ENCODE assay signal across 2 cellular contexts in the genomic region with DNA sequence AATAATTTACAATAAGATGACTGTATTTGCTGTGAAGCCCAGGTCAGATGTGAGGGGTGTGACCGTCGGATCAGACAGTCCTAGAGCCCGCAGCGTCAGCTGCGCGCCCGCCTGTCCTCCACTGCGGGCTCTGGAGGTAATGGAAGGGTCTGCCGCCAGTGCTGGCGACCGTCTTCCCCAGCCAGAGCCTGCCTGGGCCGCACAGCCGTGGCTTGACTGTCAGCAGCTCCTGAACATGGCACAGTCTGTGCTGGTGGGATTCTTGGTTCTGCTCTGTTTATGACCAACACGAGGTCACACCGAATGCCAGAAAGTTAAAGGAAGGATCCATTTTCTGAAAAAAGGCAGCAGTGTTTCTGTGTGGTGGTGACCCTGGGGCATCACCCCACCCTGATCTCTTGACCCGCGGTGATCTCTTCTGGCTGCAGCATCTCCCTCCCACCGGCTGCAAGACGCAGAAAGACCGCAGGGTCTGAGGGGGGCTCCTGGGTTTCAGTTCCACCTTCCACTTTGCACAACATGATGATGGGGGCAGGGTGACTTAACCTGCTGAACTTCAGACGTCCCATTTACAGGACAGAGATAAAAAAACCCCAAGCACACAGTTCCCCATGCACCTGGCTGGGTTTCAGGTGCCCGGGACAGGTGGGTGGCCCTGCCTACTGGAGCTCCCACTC.
TF ChIP-seq lines count a peak whose summit lies in the region.

No MANE protein-coding gene starts in this region.

TF ChIP-seq in HepG2, 621 proteins besides CTCF, POLR2A, EP300 and RAD21 (continued from another document):
- no peak for TF ChIP-seq KDM4B (CRISPR knock-in tag; IDR thresholded peaks at IDR 0.05)
- no peak for TF ChIP-seq ETV5 (CRISPR knock-in tag; IDR thresholded peaks at IDR 0.05; ENCODE audit: borderline replicate concordance)
- no peak for TF ChIP-seq ZSCAN12 (CRISPR knock-in tag; IDR thresholded peaks at IDR 0.05)
- TF ChIP-seq, protein P1, sequence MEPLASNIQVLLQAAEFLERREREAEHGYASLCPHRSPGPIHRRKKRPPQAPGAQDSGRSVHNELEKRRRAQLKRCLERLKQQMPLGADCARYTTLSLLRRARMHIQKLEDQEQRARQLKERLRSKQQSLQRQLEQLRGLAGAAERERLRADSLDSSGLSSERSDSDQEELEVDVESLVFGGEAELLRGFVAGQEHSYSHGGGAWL (CRISPR knock-in tag; IDR thresholded peaks at IDR 0.05): no peak
- TF ChIP-seq, protein P2, sequence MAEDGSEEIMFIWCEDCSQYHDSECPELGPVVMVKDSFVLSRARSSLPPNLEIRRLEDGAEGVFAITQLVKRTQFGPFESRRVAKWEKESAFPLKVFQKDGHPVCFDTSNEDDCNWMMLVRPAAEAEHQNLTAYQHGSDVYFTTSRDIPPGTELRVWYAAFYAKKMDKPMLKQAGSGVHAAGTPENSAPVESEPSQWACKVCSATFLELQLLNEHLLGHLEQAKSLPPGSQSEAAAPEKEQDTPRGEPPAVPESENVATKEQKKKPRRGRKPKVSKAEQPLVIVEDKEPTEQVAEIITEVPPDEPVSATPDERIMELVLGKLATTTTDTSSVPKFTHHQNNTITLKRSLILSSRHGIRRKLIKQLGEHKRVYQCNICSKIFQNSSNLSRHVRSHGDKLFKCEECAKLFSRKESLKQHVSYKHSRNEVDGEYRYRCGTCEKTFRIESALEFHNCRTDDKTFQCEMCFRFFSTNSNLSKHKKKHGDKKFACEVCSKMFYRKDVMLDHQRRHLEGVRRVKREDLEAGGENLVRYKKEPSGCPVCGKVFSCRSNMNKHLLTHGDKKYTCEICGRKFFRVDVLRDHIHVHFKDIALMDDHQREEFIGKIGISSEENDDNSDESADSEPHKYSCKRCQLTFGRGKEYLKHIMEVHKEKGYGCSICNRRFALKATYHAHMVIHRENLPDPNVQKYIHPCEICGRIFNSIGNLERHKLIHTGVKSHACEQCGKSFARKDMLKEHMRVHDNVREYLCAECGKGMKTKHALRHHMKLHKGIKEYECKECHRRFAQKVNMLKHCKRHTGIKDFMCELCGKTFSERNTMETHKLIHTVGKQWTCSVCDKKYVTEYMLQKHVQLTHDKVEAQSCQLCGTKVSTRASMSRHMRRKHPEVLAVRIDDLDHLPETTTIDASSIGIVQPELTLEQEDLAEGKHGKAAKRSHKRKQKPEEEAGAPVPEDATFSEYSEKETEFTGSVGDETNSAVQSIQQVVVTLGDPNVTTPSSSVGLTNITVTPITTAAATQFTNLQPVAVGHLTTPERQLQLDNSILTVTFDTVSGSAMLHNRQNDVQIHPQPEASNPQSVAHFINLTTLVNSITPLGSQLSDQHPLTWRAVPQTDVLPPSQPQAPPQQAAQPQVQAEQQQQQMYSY (CRISPR knock-in tag; IDR thresholded peaks at IDR 0.05): no peak
- TF ChIP-seq, protein P3, sequence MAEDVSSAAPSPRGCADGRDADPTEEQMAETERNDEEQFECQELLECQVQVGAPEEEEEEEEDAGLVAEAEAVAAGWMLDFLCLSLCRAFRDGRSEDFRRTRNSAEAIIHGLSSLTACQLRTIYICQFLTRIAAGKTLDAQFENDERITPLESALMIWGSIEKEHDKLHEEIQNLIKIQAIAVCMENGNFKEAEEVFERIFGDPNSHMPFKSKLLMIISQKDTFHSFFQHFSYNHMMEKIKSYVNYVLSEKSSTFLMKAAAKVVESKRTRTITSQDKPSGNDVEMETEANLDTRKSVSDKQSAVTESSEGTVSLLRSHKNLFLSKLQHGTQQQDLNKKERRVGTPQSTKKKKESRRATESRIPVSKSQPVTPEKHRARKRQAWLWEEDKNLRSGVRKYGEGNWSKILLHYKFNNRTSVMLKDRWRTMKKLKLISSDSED (CRISPR knock-in tag; IDR thresholded peaks at IDR 0.05): no peak
- TF ChIP-seq, protein P4, sequence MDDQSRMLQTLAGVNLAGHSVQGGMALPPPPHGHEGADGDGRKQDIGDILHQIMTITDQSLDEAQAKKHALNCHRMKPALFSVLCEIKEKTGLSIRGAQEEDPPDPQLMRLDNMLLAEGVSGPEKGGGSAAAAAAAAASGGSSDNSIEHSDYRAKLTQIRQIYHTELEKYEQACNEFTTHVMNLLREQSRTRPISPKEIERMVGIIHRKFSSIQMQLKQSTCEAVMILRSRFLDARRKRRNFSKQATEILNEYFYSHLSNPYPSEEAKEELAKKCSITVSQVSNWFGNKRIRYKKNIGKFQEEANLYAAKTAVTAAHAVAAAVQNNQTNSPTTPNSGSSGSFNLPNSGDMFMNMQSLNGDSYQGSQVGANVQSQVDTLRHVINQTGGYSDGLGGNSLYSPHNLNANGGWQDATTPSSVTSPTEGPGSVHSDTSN (CRISPR knock-in tag; IDR thresholded peaks at IDR 0.05; ENCODE audit: borderline replicate concordance): no peak
- TF ChIP-seq, protein P5, sequence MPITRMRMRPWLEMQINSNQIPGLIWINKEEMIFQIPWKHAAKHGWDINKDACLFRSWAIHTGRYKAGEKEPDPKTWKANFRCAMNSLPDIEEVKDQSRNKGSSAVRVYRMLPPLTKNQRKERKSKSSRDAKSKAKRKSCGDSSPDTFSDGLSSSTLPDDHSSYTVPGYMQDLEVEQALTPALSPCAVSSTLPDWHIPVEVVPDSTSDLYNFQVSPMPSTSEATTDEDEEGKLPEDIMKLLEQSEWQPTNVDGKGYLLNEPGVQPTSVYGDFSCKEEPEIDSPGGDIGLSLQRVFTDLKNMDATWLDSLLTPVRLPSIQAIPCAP (CRISPR knock-in tag; IDR thresholded peaks at IDR 0.05; ENCODE audit: low read depth): no peak
- TF ChIP-seq, protein P6, sequence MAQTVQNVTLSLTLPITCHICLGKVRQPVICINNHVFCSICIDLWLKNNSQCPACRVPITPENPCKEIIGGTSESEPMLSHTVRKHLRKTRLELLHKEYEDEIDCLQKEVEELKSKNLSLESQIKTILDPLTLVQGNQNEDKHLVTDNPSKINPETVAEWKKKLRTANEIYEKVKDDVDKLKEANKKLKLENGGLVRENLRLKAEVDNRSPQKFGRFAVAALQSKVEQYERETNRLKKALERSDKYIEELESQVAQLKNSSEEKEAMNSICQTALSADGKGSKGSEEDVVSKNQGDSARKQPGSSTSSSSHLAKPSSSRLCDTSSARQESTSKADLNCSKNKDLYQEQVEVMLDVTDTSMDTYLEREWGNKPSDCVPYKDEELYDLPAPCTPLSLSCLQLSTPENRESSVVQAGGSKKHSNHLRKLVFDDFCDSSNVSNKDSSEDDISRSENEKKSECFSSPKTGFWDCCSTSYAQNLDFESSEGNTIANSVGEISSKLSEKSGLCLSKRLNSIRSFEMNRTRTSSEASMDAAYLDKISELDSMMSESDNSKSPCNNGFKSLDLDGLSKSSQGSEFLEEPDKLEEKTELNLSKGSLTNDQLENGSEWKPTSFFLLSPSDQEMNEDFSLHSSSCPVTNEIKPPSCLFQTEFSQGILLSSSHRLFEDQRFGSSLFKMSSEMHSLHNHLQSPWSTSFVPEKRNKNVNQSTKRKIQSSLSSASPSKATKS (CRISPR knock-in tag; IDR thresholded peaks at IDR 0.05): no peak
- no peak for TF ChIP-seq TOPORS (CRISPR knock-in tag; IDR thresholded peaks at IDR 0.05)
- TF ChIP-seq ZNF644 (CRISPR knock-in tag; IDR thresholded peaks at IDR 0.05; ENCODE audit: low read depth): no peak
- TF ChIP-seq GTF3A (CRISPR knock-in tag; conservative IDR thresholded peaks at IDR 0.05): no peak

TF ChIP-seq in GM12878, 131 proteins besides CTCF, POLR2A, EP300 and RAD21:
- TF ChIP-seq, protein P7, sequence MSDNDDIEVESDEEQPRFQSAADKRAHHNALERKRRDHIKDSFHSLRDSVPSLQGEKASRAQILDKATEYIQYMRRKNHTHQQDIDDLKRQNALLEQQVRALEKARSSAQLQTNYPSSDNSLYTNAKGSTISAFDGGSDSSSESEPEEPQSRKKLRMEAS (IDR thresholded peaks at IDR 0.05; ENCODE audit: low read depth, low read length): no peak
- no peak for TF ChIP-seq RCOR1 (conservative IDR thresholded peaks at IDR 0.05; ENCODE audit: low read depth, low read length)
- TF ChIP-seq, protein P8, sequence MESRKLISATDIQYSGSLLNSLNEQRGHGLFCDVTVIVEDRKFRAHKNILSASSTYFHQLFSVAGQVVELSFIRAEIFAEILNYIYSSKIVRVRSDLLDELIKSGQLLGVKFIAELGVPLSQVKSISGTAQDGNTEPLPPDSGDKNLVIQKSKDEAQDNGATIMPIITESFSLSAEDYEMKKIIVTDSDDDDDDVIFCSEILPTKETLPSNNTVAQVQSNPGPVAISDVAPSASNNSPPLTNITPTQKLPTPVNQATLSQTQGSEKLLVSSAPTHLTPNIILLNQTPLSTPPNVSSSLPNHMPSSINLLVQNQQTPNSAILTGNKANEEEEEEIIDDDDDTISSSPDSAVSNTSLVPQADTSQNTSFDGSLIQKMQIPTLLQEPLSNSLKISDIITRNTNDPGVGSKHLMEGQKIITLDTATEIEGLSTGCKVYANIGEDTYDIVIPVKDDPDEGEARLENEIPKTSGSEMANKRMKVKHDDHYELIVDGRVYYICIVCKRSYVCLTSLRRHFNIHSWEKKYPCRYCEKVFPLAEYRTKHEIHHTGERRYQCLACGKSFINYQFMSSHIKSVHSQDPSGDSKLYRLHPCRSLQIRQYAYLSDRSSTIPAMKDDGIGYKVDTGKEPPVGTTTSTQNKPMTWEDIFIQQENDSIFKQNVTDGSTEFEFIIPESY (IDR thresholded peaks at IDR 0.05): no peak
- no peak for TF ChIP-seq SMAD5 (IDR thresholded peaks at IDR 0.05; ENCODE audit: low read depth)
- TF ChIP-seq SPI1 (IDR thresholded peaks at IDR 0.05; ENCODE audit: borderline replicate concordance, insufficient read depth, low read depth, low read length): 0 out of 2 replicates have a peak, but pooled peaks have one; percentile 10
- TF ChIP-seq, protein P9, sequence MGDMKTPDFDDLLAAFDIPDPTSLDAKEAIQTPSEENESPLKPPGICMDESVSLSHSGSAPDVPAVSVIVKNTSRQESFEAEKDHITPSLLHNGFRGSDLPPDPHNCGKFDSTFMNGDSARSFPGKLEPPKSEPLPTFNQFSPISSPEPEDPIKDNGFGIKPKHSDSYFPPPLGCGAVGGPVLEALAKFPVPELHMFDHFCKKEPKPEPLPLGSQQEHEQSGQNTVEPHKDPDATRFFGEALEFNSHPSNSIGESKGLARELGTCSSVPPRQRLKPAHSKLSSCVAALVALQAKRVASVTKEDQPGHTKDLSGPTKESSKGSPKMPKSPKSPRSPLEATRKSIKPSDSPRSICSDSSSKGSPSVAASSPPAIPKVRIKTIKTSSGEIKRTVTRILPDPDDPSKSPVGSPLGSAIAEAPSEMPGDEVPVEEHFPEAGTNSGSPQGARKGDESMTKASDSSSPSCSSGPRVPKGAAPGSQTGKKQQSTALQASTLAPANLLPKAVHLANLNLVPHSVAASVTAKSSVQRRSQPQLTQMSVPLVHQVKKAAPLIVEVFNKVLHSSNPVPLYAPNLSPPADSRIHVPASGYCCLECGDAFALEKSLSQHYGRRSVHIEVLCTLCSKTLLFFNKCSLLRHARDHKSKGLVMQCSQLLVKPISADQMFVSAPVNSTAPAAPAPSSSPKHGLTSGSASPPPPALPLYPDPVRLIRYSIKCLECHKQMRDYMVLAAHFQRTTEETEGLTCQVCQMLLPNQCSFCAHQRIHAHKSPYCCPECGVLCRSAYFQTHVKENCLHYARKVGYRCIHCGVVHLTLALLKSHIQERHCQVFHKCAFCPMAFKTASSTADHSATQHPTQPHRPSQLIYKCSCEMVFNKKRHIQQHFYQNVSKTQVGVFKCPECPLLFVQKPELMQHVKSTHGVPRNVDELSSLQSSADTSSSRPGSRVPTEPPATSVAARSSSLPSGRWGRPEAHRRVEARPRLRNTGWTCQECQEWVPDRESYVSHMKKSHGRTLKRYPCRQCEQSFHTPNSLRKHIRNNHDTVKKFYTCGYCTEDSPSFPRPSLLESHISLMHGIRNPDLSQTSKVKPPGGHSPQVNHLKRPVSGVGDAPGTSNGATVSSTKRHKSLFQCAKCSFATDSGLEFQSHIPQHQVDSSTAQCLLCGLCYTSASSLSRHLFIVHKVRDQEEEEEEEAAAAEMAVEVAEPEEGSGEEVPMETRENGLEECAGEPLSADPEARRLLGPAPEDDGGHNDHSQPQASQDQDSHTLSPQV (IDR thresholded peaks at IDR 0.05): no peak
- TF ChIP-seq NR2F1 (conservative IDR thresholded peaks at IDR 0.05): peak; percentile 46; the same call in 1 of the 2 replicates
TF ChIP-seq in GM12878: peak in this region for 2.
